In genomic region chr1:181317261-181317924, GRCh38 we compare ENCODE assay signal across 15 cellular contexts.
DNase-seq lines count a peak whose midpoint lies in the region; ATAC-seq, FAIRE-seq and TF ChIP-seq lines count a peak whose summit lies in the region.
"Had no signal": no experiment of that assay in that cellular context is flagged by ENCODE, and none has a peak within 500 bp of the region (broad histone marks: within the 10 kb centered on the region; RNA-seq: fewer than 3 reads in every experiment).

No MANE protein-coding gene starts in this region.

- H3K4me1 ChIP-seq in SK-N-SH (ENCODE audit: control insufficient read depth in 1 of 2, insufficient read depth in 2 of 2, low read depth in 1 of 2, low read length in 1 of 2) (no peaks in the 10 kb centered on the region), mesendoderm (ENCODE audit: control insufficient read depth, low read depth, low read length) (no peaks in the 10 kb centered on the region)
- H3K4me1 ChIP-seq: parathyroid adenoma had no signal

- peaks cover 47% of the 10 kb centered on the region for H3K27me3 ChIP-seq in SK-N-SH (ENCODE audit: insufficient read depth)
- peaks cover 40% of the 10 kb centered on the region for H3K27me3 ChIP-seq in mesendoderm (ENCODE audit: insufficient read depth, low read length, poor library complexity)

- H3K9me3 Mint-ChIP-seq in activated T-helper 2 cell treated with anti-CD3 and anti-CD28 coated beads, Interferon-gamma antibody, Interleukin-2, Interleukin-4, amounts not matched to agents 10 μg/mL and 5 μg/mL and 100 μg/mL, durations not matched to agents 14 hours and 24 hours and 36 hours, result no peaks in the 10 kb centered on the region

- ATAC-seq in SK-N-SH treated with all-trans-retinoic acid at 6 μM for 48 hours, result peak; percentile 21; the same call in 1 of the 3 replicates

- no peaks in the 10 kb centered on the region for H4K20me1 ChIP-seq in SK-N-SH (ENCODE audit: insufficient read depth)

- H3K9me2 ChIP-seq in SK-N-SH, result no peaks in the 10 kb centered on the region

- no peaks in the 10 kb centered on the region for H3K9me3 ChIP-seq in SK-N-SH

- peak overlapping the region; percentile 19 for H3K4me3 Mint-ChIP-seq in activated T-helper 2 cell treated with anti-CD3 and anti-CD28 coated beads, Interferon-gamma antibody, Interleukin-2, Interleukin-4, amounts not matched to agents 10 μg/mL and 5 μg/mL and 100 μg/mL, durations not matched to agents 14 hours and 24 hours and 36 hours (ENCODE audit: low read depth)

- H2BK5ac ChIP-seq in mesendoderm (ENCODE audit: low read length), result no peak overlapping the region

- H3K18ac ChIP-seq in mesendoderm (ENCODE audit: low read length), result no peak overlapping the region

- H3K4me3 ChIP-seq in SK-N-SH (ENCODE audit: low read depth in 2 of 2, low read length in 1 of 2), result no peak overlapping the region
- H3K4me3 ChIP-seq in mesendoderm (ENCODE audit: low read length), result no peak overlapping the region
- no peak overlapping the region for H3K4me3 ChIP-seq in coronary artery
- H3K4me3 ChIP-seq: lung had no signal

- CTCF ChIA-PET in SK-N-SH (lab: Yijun Ruan, JAX), result no interaction called here

- H3K36me3 Mint-ChIP-seq in activated T-helper 2 cell treated with anti-CD3 and anti-CD28 coated beads, Interferon-gamma antibody, Interleukin-2, Interleukin-4, amounts not matched to agents 10 μg/mL and 5 μg/mL and 100 μg/mL, durations not matched to agents 14 hours and 24 hours and 36 hours (ENCODE audit: low read depth), result no peaks in the 10 kb centered on the region

- peak overlapping the region; percentile 17 for H3K56ac ChIP-seq in mesendoderm (ENCODE audit: low read length)

- no peak overlapping the region for H4K5ac ChIP-seq in mesendoderm (ENCODE audit: low read length)

- H3K79me1 ChIP-seq in mesendoderm (ENCODE audit: low read length), result no peaks in the 10 kb centered on the region

- POLR2A ChIA-PET in SK-N-SH (lab: Yijun Ruan, JAX), result no interaction called here

- H3K4me1 Mint-ChIP-seq in activated T-helper 2 cell treated with anti-CD3 and anti-CD28 coated beads, Interferon-gamma antibody, Interleukin-2, Interleukin-4, amounts not matched to agents 10 μg/mL and 5 μg/mL and 100 μg/mL, durations not matched to agents 14 hours and 24 hours and 36 hours (ENCODE audit: low read depth), result peaks cover 9% of the 10 kb centered on the region

- no peak overlapping the region for H2BK120ac ChIP-seq in mesendoderm (ENCODE audit: low read depth, low read length)

- TF ChIP-seq CTCF in SK-N-SH (IDR thresholded peaks at IDR 0.05) (no peak), D721Med (IDR thresholded peaks at IDR 0.05; ENCODE audit: insufficient read depth, missing control alignments) (no peak), coronary artery (IDR thresholded peaks at IDR 0.05) (no peak)

- TF ChIP-seq RAD21 in SK-N-SH (IDR thresholded peaks at IDR 0.05; ENCODE audit: low read length), result no peak

- WGBS in SK-N-SH (ENCODE audit: low lambda C conversion rate), result under 1% methylated on average over 30 of the region's 32 CpGs
- WGBS in mesendoderm (ENCODE audit: extremely low coverage, insufficient coverage, low lambda C conversion rate), result no CpG with 5 or more reads among the region's 32 CpGs

- no peak for DNase-seq in SK-N-SH
- peak; percentile 43 for DNase-seq in D721Med (ENCODE audit: insufficient read length, low spot score)
- DNase-seq in activated T-helper 2 cell treated with anti-CD3 and anti-CD28 coated beads, Interferon-gamma antibody, Interleukin-2, Interleukin-4, amounts not matched to agents 10 μg/mL and 5 μg/mL and 100 μg/mL, durations not matched to agents 14 hours and 24 hours and 36 hours (ENCODE audit: low spot score), result no peak
- DNase-seq in mesendoderm, result no peak
- DNase-seq in CD1c-positive myeloid dendritic cell (ENCODE audit: extremely low spot score), result no peak
- DNase-seq in coronary artery (ENCODE audit: low spot score), result no peak
- no peak for DNase-seq in A172 (ENCODE audit: low spot score)
- DNase-seq: brain microvascular endothelial cell, GDM1, NCI-H2081 had no signal

- TF ChIP-seq EP300 in SK-N-SH (IDR thresholded peaks at IDR 0.05; ENCODE audit: borderline replicate concordance in 1 of 2, low read depth in 1 of 2, low read length in 1 of 2), result no peak

- no peak overlapping the region for H3K27ac Mint-ChIP-seq in activated T-helper 2 cell treated with anti-CD3 and anti-CD28 coated beads, Interferon-gamma antibody, Interleukin-2, Interleukin-4, amounts not matched to agents 10 μg/mL and 5 μg/mL and 100 μg/mL, durations not matched to agents 14 hours and 24 hours and 36 hours

- no peak overlapping the region for H3K4ac ChIP-seq in mesendoderm (ENCODE audit: low read depth, low read length)

- H3K9ac ChIP-seq in SK-N-SH (no peak overlapping the region), mesendoderm (ENCODE audit: low read length) (no peak overlapping the region)
- H3K9ac ChIP-seq: parathyroid adenoma had no signal

- no peaks in the 10 kb centered on the region for H3K79me2 ChIP-seq in SK-N-SH (ENCODE audit: insufficient read depth)
- H3K79me2 ChIP-seq in mesendoderm (ENCODE audit: control insufficient read depth, insufficient read depth, low read length), result no peaks in the 10 kb centered on the region
- H3K79me2 ChIP-seq: parathyroid adenoma had no signal

- H3K4me2 ChIP-seq in SK-N-SH (no peak overlapping the region), mesendoderm (ENCODE audit: low read length) (peak overlapping the region; percentile 38)

- H2AFZ ChIP-seq in SK-N-SH (ENCODE audit: low read depth), result no peak overlapping the region
- H2AFZ ChIP-seq: parathyroid adenoma had no signal

- no peak overlapping the region for H2BK15ac ChIP-seq in mesendoderm (replicated peaks; ENCODE audit: low read depth)

- H2AK5ac ChIP-seq in mesendoderm (ENCODE audit: low read length), result no peak overlapping the region

- no peaks in the 10 kb centered on the region for H3F3A ChIP-seq in SK-N-SH (replicated peaks; ENCODE audit: insufficient read depth)

- H4K8ac ChIP-seq in mesendoderm (ENCODE audit: low read depth, low read length), result no peak overlapping the region

- intact Hi-C loops in activated T-helper 2 cell treated with anti-CD3 and anti-CD28 coated beads, Interferon-gamma antibody, Interleukin-2, Interleukin-4, amounts not matched to agents 10 μg/mL and 5 μg/mL and 100 μg/mL, durations not matched to agents 14 hours and 24 hours and 36 hours (cut with micrococcal nuclease), result loop anchor here (5.0 kb wide), 1 partner anchor 110 kb away; no protein-coding TSS in a partner anchor

- H3K23ac ChIP-seq in mesendoderm (ENCODE audit: low read length), result no peak overlapping the region

- H3K27me3 Mint-ChIP-seq in activated T-helper 2 cell treated with anti-CD3 and anti-CD28 coated beads, Interferon-gamma antibody, Interleukin-2, Interleukin-4, amounts not matched to agents 10 μg/mL and 5 μg/mL and 100 μg/mL, durations not matched to agents 14 hours and 24 hours and 36 hours (ENCODE audit: low read depth), result peaks cover 68% of the 10 kb centered on the region

- H3K36me3 ChIP-seq in SK-N-SH (replicated peaks in 1 of 2; ENCODE audit: control insufficient read depth in 1 of 2, insufficient read depth in 2 of 2, low read length in 1 of 2) (no peaks in the 10 kb centered on the region), mesendoderm (ENCODE audit: control insufficient read depth, insufficient read depth, low read length) (no peaks in the 10 kb centered on the region)
- H3K36me3 ChIP-seq: brain microvascular endothelial cell had no signal

- H3K27ac ChIP-seq in SK-N-SH (ENCODE audit: low read depth in 2 of 2, low read length in 1 of 2) (no peak overlapping the region), mesendoderm (ENCODE audit: low read depth, low read length) (no peak overlapping the region), coronary artery (no peak overlapping the region)
- H3K27ac ChIP-seq: brain microvascular endothelial cell, parathyroid adenoma had no signal

- FAIRE-seq in D721Med (lab: Jason Lieb, UNC), result no peak
- FAIRE-seq: endometrium, GM18507 had no signal

TF ChIP-seq in SK-N-SH treated with all-trans-retinoic acid at 6 μM for 48 hours, 23 proteins besides CTCF, POLR2A, EP300 and RAD21 (continues in another document):
- TF ChIP-seq, protein P1, sequence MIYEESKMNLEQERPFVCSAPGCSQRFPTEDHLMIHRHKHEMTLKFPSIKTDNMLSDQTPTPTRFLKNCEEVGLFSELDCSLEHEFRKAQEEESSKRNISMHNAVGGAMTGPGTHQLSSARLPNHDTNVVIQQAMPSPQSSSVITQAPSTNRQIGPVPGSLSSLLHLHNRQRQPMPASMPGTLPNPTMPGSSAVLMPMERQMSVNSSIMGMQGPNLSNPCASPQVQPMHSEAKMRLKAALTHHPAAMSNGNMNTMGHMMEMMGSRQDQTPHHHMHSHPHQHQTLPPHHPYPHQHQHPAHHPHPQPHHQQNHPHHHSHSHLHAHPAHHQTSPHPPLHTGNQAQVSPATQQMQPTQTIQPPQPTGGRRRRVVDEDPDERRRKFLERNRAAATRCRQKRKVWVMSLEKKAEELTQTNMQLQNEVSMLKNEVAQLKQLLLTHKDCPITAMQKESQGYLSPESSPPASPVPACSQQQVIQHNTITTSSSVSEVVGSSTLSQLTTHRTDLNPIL (CRISPR knock-in tag; IDR thresholded peaks at IDR 0.05; ENCODE audit: low read depth), result no peak
- TF ChIP-seq SNAI2 (CRISPR knock-in tag; IDR thresholded peaks at IDR 0.05), result no peak
- TF ChIP-seq ZNF70 (CRISPR knock-in tag; IDR thresholded peaks at IDR 0.05), result no peak

TF ChIP-seq in SK-N-SH, 30 proteins besides CTCF, POLR2A, EP300 and RAD21 (continues in another document):
- TF ChIP-seq JUND (IDR thresholded peaks at IDR 0.05) (no peak), PBX3 (IDR thresholded peaks at IDR 0.05) (no peak), MEF2A (IDR thresholded peaks at IDR 0.05; ENCODE audit: borderline replicate concordance, low read depth) (no peak), CHD2 (IDR thresholded peaks at IDR 0.05; ENCODE audit: low read length, partially characterized antibody) (no peak), TEAD4 (IDR thresholded peaks at IDR 0.05; ENCODE audit: borderline replicate concordance, insufficient read depth) (no peak), FOXM1 (IDR thresholded peaks at IDR 0.05; ENCODE audit: low read depth) (no peak), POLR2AphosphoS5 (IDR thresholded peaks at IDR 0.05; ENCODE audit: low read depth, low read length) (no peak), NRF1 (IDR thresholded peaks at IDR 0.05; ENCODE audit: low read depth, low read length) (no peak)
- TF ChIP-seq, protein P2, sequence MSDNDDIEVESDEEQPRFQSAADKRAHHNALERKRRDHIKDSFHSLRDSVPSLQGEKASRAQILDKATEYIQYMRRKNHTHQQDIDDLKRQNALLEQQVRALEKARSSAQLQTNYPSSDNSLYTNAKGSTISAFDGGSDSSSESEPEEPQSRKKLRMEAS (IDR thresholded peaks at IDR 0.05; ENCODE audit: low read depth), result no peak
